Comparison of ENCODE assay signal across 1 cellular context in genomic region chr12:75739916-75740315, GRCh38.
TF ChIP-seq lines count a peak whose summit lies in the region.

No MANE protein-coding gene starts in this region.

TF ChIP-seq in IMR-90, 13 proteins besides CTCF, POLR2A, EP300 and RAD21 (continued from another document):
- TF ChIP-seq USF2 (IDR thresholded peaks at IDR 0.05; ENCODE audit: low read depth, low read length) (no peak), RFX5 (IDR thresholded peaks at IDR 0.05; ENCODE audit: low read depth, low read length) (no peak), MAZ (IDR thresholded peaks at IDR 0.05; ENCODE audit: borderline replicate concordance, low read depth, low read length) (no peak), NFE2L2 (IDR thresholded peaks at IDR 0.05; ENCODE audit: low read depth, low read length) (no peak), CHD1 (IDR thresholded peaks at IDR 0.05; ENCODE audit: low read depth, low read length) (no peak), BHLHE40 (IDR thresholded peaks at IDR 0.05; ENCODE audit: low read depth, low read length) (no peak), MAFK (IDR thresholded peaks at IDR 0.05; ENCODE audit: low read depth, low read length) (no peak), RCOR1 (IDR thresholded peaks at IDR 0.05; ENCODE audit: insufficient replicate concordance, low read length) (no peak), FOS (IDR thresholded peaks at IDR 0.05; ENCODE audit: low read depth, low read length) (no peak), ELK1 (IDR thresholded peaks at IDR 0.05; ENCODE audit: borderline replicate concordance, low read depth, low read length) (no peak), SMC3 (IDR thresholded peaks at IDR 0.05; ENCODE audit: low read depth, low read length) (no peak)
TF ChIP-seq in IMR-90: peak in this region for 0.
